In genomic region chr7:79290841-79291497, GRCh38 we compare ENCODE assay signal across 25 cellular contexts.
A peak's percentile ranks its signal among the peaks of the same experiment; 100 is the strongest.
DNase-seq lines count a peak whose midpoint lies in the region; ATAC-seq, FAIRE-seq and TF ChIP-seq lines count a peak whose summit lies in the region.
"Had no signal": no experiment of that assay in that cellular context is flagged by ENCODE, and none has a peak within 500 bp of the region (broad histone marks: within the 10 kb centered on the region; RNA-seq: fewer than 3 reads in every experiment).

No MANE protein-coding gene starts in this region.

- H3K9ac ChIP-seq in GM23248, result no peak overlapping the region

- in situ Hi-C loops in GM23248 (cut with MboI), result loop anchor here (25.0 kb wide), 1 partner anchor 746 kb away; no protein-coding TSS in a partner anchor

- H3K36me3 ChIP-seq in GM23248 (ENCODE audit: low read depth) (no peaks in the 10 kb centered on the region), osteoblast (ENCODE audit: insufficient read depth, low read length) (no peaks in the 10 kb centered on the region)
- H3K36me3 ChIP-seq: gastroesophageal sphincter, left ventricle myocardium inferior, spleen had no signal

- peak overlapping the region; percentile 17; the same call in 1 of the 2 replicates for H3K4me3 ChIP-seq in GM23248
- H3K4me3 ChIP-seq in epithelial cell of esophagus (ENCODE audit: low read length), result no peak overlapping the region
- no peak overlapping the region for H3K4me3 ChIP-seq in osteoblast (ENCODE audit: insufficient read depth, low read length)
- H3K4me3 ChIP-seq: gastroesophageal sphincter, left ventricle myocardium inferior, spleen had no signal

- 34 to 37% methylated on average over 4 of the region's 4 CpGs for WGBS in GM23248 (ENCODE audit: low coverage in 1 of 2, low lambda C conversion rate in 2 of 2, missing lambda C conversion rate in 2 of 2), 2 experiments

- peak; percentile 45 for FAIRE-seq in RCC 7860 (lab: Jason Lieb, UNC)
- FAIRE-seq: H1 had no signal

- H3K4me1 ChIP-seq in GM23248 (ENCODE audit: insufficient read depth), result peaks cover 54% of the 10 kb centered on the region
- peaks cover 37% of the 10 kb centered on the region for H3K4me1 ChIP-seq in osteoblast (ENCODE audit: insufficient read depth, low read length)
- H3K4me1 ChIP-seq: left ventricle myocardium inferior, spleen had no signal

- H3F3A ChIP-seq in GM23248 (ENCODE audit: insufficient read depth), result peaks cover 18% of the 10 kb centered on the region

- H4K20me1 ChIP-seq in GM23248 (ENCODE audit: insufficient read depth) (no peaks in the 10 kb centered on the region), osteoblast (ENCODE audit: insufficient read depth, low read length) (no peaks in the 10 kb centered on the region)

- no peaks in the 10 kb centered on the region; the same call in 1 of the 2 replicates for H3K9me2 ChIP-seq in GM23248 (ENCODE audit: insufficient read depth)

- H2AFZ ChIP-seq in GM23248 (no peak overlapping the region), osteoblast (ENCODE audit: low read length) (no peak overlapping the region)

- no peak for ATAC-seq in HG02759 (IDR thresholded peaks at IDR 0.05; ENCODE audit: unreplicated experiment)
- ATAC-seq: gastroesophageal sphincter; natural killer cell treated with Interleukin-12 subunit alpha and Interleukin-12 subunit beta and Interleukin-15 and Interleukin-18, amount 100 ng/mL, for 72 hours; stimulated activated naive B cell treated with anti-CD40 and anti-IgM and Interleukin-4, amounts not matched to agents 10 μg/mL and 1 μg/mL and 100 μg/mL, for 72 hours; WTC11 had no signal

- no peak for TF ChIP-seq CTCF in epithelial cell of esophagus (IDR thresholded peaks at IDR 0.05; ENCODE audit: insufficient read depth, low read depth, low read length, missing control alignments)
- TF ChIP-seq CTCF in osteoblast (IDR thresholded peaks at IDR 0.05; ENCODE audit: extremely low read depth, low read depth, low read length), result no peak

- H3K79me2 ChIP-seq in GM23248 (ENCODE audit: insufficient read depth) (no peaks in the 10 kb centered on the region), osteoblast (ENCODE audit: insufficient read depth, low read length) (no peaks in the 10 kb centered on the region)

- H3K27me3 ChIP-seq in GM23248 (replicated peaks; ENCODE audit: insufficient read depth), result no peaks in the 10 kb centered on the region
- H3K27me3 ChIP-seq in osteoblast (ENCODE audit: insufficient read depth, low read length), result no peaks in the 10 kb centered on the region
- H3K27me3 ChIP-seq: gastroesophageal sphincter, spleen had no signal

- DNase-seq in GM23248 (peak; percentile 78), RCC 7860 (ENCODE audit: low spot score) (peak; percentile 16), epithelial cell of esophagus (ENCODE audit: low read depth) (peak; percentile 83), osteoblast (ENCODE audit: insufficient read length, low spot score, missing footprints) (no peak), NCI-H1694 (lab: John Stamatoyannopoulos, UW) (no peak)
- DNase-seq in activated effector memory CD4-positive, alpha-beta T cell treated with Interleukin-2 at 50 U/mL for 16 hours, result no peak
- DNase-seq: activated CD4-positive, alpha-beta T cell treated with anti-CD3 and anti-CD28 coated beads, Interleukin-2, amount 50 U/mL, for 1 hour; activated naive CD4-positive, alpha-beta T cell treated with anti-CD3 and anti-CD28 coated beads, Interleukin-2, amount 50 U/mL, for 16 hours; aorta; hypothalamus; left ventricle myocardium inferior; midbrain; NCI-H1048; NCI-H187 treated with DMSO at 0.1 percent for 48 hours; retina; spleen; stimulated activated CD4-positive, alpha-beta T cell treated with anti-CD3 and anti-CD28 coated beads, Interleukin-4, amount 100 ng/mL, for 1 hour; stimulated activated naive B cell treated with anti-CD40 and anti-IgM and Interleukin-4, amounts not matched to agents 10 μg/mL and 1 μg/mL and 100 μg/mL, for 72 hours; T-helper 9 cell had no signal

- H3K4me2 ChIP-seq in GM23248 (ENCODE audit: unreplicated experiment) (peak overlapping the region; percentile 63), osteoblast (ENCODE audit: insufficient read depth, low read length) (peak overlapping the region; percentile 27)

- H3K9me3 ChIP-seq in GM23248 (ENCODE audit: low read depth), result no peaks in the 10 kb centered on the region
- H3K9me3 ChIP-seq in osteoblast (ENCODE audit: low read depth, low read length), result no peaks in the 10 kb centered on the region
- H3K9me3 ChIP-seq: gastroesophageal sphincter, left ventricle myocardium inferior, spleen had no signal

- H3K27ac ChIP-seq in GM23248 (peak overlapping the region; percentile 32), osteoblast (ENCODE audit: low read depth, low read length) (peak overlapping the region; percentile 20)
- H3K27ac ChIP-seq: C4-2B, gastroesophageal sphincter, left ventricle myocardium inferior, spleen had no signal

Comparison
In these comparisons a context has a peak if more than half of its experiments do, and no peak if none do; other contexts are left out.
1. DNase-seq: peak in GM23248 (single experiment), RCC 7860 (single experiment) and epithelial cell of esophagus (single experiment); none in osteoblast (single experiment), activated effector memory CD4-positive, alpha-beta T cell treated with Interleukin-2 at 50 U/mL for 16 hours (single experiment) and NCI-H1694 (single experiment).